21 cellular contexts compared by ENCODE assay signal in genomic region chr9:116979461-116979860, GRCh38.
DNase-seq lines count a peak whose midpoint lies in the region; ATAC-seq and TF ChIP-seq lines count a peak whose summit lies in the region.
"Had no signal": no experiment of that assay in that cellular context is flagged by ENCODE, and none has a peak within 500 bp of the region (broad histone marks: within the 10 kb centered on the region; RNA-seq: fewer than 3 reads in every experiment).

No MANE protein-coding gene starts in this region.

- ATAC-seq in esophagus mucosa: no peak
- ATAC-seq: activated naive CD8-positive, alpha-beta T cell treated with anti-CD3 and anti-CD28 coated beads, Interleukin-2, amount 50 U/mL, for 24 hours; gastrocnemius medialis; upper lobe of right lung had no signal

- peak; percentile 33 for DNase-seq in BE2C
- peak; percentile 8 for DNase-seq in NT2/D1 (ENCODE audit: low read depth, low spot score)
- DNase-seq in epithelial cell of prostate (ENCODE audit: low read depth, low spot score): peak; percentile 26
- peak; percentile 98 for DNase-seq in kidney tubule cell (ENCODE audit: low spot score)
- no peak for DNase-seq in central memory CD4-positive, alpha-beta T cell
- DNase-seq in GDM1 (lab: John Stamatoyannopoulos, UW): no peak
- no peak for DNase-seq in DMS114 treated with DMSO at 0.1 percent for 48 hours (lab: John Stamatoyannopoulos, UW; ENCODE audit: unreplicated experiment)
- DNase-seq: activated CD4-positive, alpha-beta T cell treated with anti-CD3 and anti-CD28 coated beads, Interleukin-2, amount 10 ng/mL, durations not matched to agents 24 days and 14 days; activated naive CD8-positive, alpha-beta T cell treated with anti-CD3 and anti-CD28 coated beads, Interleukin-2, amount 50 U/mL, for 24 hours; gastrocnemius medialis; HFFc6; naive B cell; NCI-H1092; NCI-H2029 treated with DMSO at 0.1 percent for 48 hours; NCI-H446 treated with DMSO at 0.1 percent for 48 hours; NK-92 treated with Interleukin-12 subunit alpha and Interleukin-12 subunit beta, amount 100 ng/mL, for 24 hours; pancreas; stimulated activated CD4-positive, alpha-beta T cell treated with anti-CD3 and anti-CD28 coated beads, Interleukin-4, amount 100 ng/mL, for 1 hour; stomach; upper lobe of right lung had no signal

- H3K4me3 ChIP-seq in BE2C (ENCODE audit: low read depth, low read length): no peak overlapping the region
- H3K4me3 ChIP-seq in NT2/D1 (ENCODE audit: insufficient read length, low read depth): no peak overlapping the region
- H3K4me3 ChIP-seq: gastrocnemius medialis, pancreas, stomach, upper lobe of right lung had no signal

- TF ChIP-seq CTCF in BE2C (IDR thresholded peaks at IDR 0.05; ENCODE audit: low read depth, low read length): no peak

- H3K4me1 ChIP-seq in BE2C: peaks cover 19% of the 10 kb centered on the region
- H3K4me1 ChIP-seq in NT2/D1 (ENCODE audit: insufficient read depth, insufficient read length): peaks cover 3% of the 10 kb centered on the region
- H3K4me1 ChIP-seq: gastrocnemius medialis, pancreas, stomach, upper lobe of right lung had no signal

- H3K9me3 ChIP-seq in BE2C: no peaks in the 10 kb centered on the region
- H3K9me3 ChIP-seq in NT2/D1 (ENCODE audit: insufficient read depth, low read length): no peaks in the 10 kb centered on the region
- H3K9me3 ChIP-seq: gastrocnemius medialis, pancreas, stomach, upper lobe of right lung had no signal

- H3K27ac ChIP-seq in epithelial cell of prostate: peak overlapping the region; percentile 27
- H3K27ac ChIP-seq: gastrocnemius medialis, pancreas, stomach, upper lobe of right lung had no signal

- H3K9ac ChIP-seq in NT2/D1 (ENCODE audit: insufficient read length, low read depth): no peak overlapping the region

- peaks cover 35% of the 10 kb centered on the region for H3K36me3 ChIP-seq in BE2C
- no peaks in the 10 kb centered on the region for H3K36me3 ChIP-seq in NT2/D1 (ENCODE audit: insufficient read depth, insufficient read length, low read length)
- H3K36me3 ChIP-seq: gastrocnemius medialis, pancreas, stomach, upper lobe of right lung had no signal

- H3K27me3 ChIP-seq in BE2C (no peaks in the 10 kb centered on the region), NT2/D1 (ENCODE audit: insufficient read depth, insufficient read length) (no peaks in the 10 kb centered on the region)
- H3K27me3 ChIP-seq: gastrocnemius medialis, pancreas, stomach, upper lobe of right lung had no signal

Comparison
In these comparisons a context has a peak if more than half of its experiments do, and no peak if none do; other contexts are left out.
1. DNase-seq: peak in BE2C (single experiment), NT2/D1 (single experiment), epithelial cell of prostate (single experiment) and kidney tubule cell (single experiment); none in central memory CD4-positive, alpha-beta T cell (single experiment), GDM1 (single experiment) and DMS114 treated with DMSO at 0.1 percent for 48 hours (single experiment).